8 cellular contexts compared by ENCODE assay signal in genomic region chr20:18287915-18288747, GRCh38. TPM values are rescaled to one million over a fixed set of nuclear protein-coding genes. Genes with fewer than 3 reads are reported as not detected.
A peak's percentile ranks its signal among the peaks of the same experiment; 100 is the strongest.
DNase-seq lines count a peak whose midpoint lies in the region; ATAC-seq, FAIRE-seq and TF ChIP-seq lines count a peak whose summit lies in the region.

Gene ZNF133 (plus strand): TSS chr20:18288527. CDS start chr20:18305687, 17,160 bp downstream.

- peaks cover 7% of the 10 kb centered on the region for H3K9me3 Mint-ChIP-seq in natural killer cell treated with Interleukin-12 subunit alpha and Interleukin-12 subunit beta and Interleukin-15 and Interleukin-18, amount 100 ng/mL, for 72 hours

- peak within 1 kb of the TSS; percentile 85 for H3K4me3 ChIP-seq in fibroblast of pulmonary artery (replicated peaks; ENCODE audit: low read depth, low read length)

- peak within 1 kb of the TSS; percentile 75 for H3K9ac ChIP-seq in ES-I3 (ENCODE audit: low read depth, low read length)

- peaks cover 23 to 34% of the 10 kb centered on the region in 2 donors for H3K27me3 Mint-ChIP-seq in natural killer cell treated with Interleukin-12 subunit alpha and Interleukin-12 subunit beta and Interleukin-15 and Interleukin-18, amount 100 ng/mL, for 72 hours

- CTCF ChIA-PET in RWPE1 (lab: Yijun Ruan, JAX) = interaction anchor here (0.6 to 0.8 kb wide), 5 partner anchors 25 to 1757 kb away, joined by 3 read pairs; no protein-coding TSS in a partner anchor

- peak; percentile 89 for TF ChIP-seq POLR2A in H54 (IDR thresholded peaks at IDR 0.05; ENCODE audit: low read depth, low read length)

- ATAC-seq in natural killer cell treated with Interleukin-12 subunit alpha and Interleukin-12 subunit beta and Interleukin-15 and Interleukin-18, amount 100 ng/mL, for 72 hours = peak; percentile 98

- TF ChIP-seq CTCF in RWPE1 (conservative IDR thresholded peaks at IDR 0.05; ENCODE audit: low read depth) (no peak), fibroblast of pulmonary artery (IDR thresholded peaks at IDR 0.05; ENCODE audit: low read length, missing control alignments) (peak; percentile 2)

- H3K27ac Mint-ChIP-seq in natural killer cell treated with Interleukin-12 subunit alpha and Interleukin-12 subunit beta and Interleukin-15 and Interleukin-18, amount 100 ng/mL, for 72 hours = peak within 1 kb of the TSS; percentile 97

- H3K36me3 ChIP-seq in ES-I3 (ENCODE audit: insufficient read depth, low read length) = peaks cover 3% of the 10 kb centered on the region; the same call in 1 of the 2 replicates

- H3K4me1 Mint-ChIP-seq in natural killer cell treated with Interleukin-12 subunit alpha and Interleukin-12 subunit beta and Interleukin-15 and Interleukin-18, amount 100 ng/mL, for 72 hours (ENCODE audit: low read depth in 2 of 2) = peaks cover 20 to 27% of the 10 kb centered on the region in 2 donors

- peaks cover 7% of the 10 kb centered on the region; the same call in 1 of the 2 replicates for H3K9me3 ChIP-seq in ES-I3 (ENCODE audit: control insufficient read depth, insufficient read depth, low read length)

- H3K36me3 Mint-ChIP-seq in natural killer cell treated with Interleukin-12 subunit alpha and Interleukin-12 subunit beta and Interleukin-15 and Interleukin-18, amount 100 ng/mL, for 72 hours = peaks cover 30% of the 10 kb centered on the region

- POLR2A ChIA-PET in RWPE1 (lab: Yijun Ruan, JAX; ENCODE audit: low non-redundant PET) = interaction anchor here (0.6 to 1.1 kb wide), 3 partner anchors 150 to 317 kb away, joined by 3 to 5 read pairs (median 4); partner anchors contain the start of genes KAT14 and PET117

- peak within 1 kb of the TSS; percentile 96 for H3K4me3 Mint-ChIP-seq in natural killer cell treated with Interleukin-12 subunit alpha and Interleukin-12 subunit beta and Interleukin-15 and Interleukin-18, amount 100 ng/mL, for 72 hours

- peak within 1 kb of the TSS; percentile 90 for H3K27ac ChIP-seq in RWPE1

- FAIRE-seq in H54 (lab: Jason Lieb, UNC) = no peak

- 0 out of 2 replicates have a peak, but pooled peaks cover 5% of the 10 kb centered on the region for H3K4me1 ChIP-seq in ES-I3 (ENCODE audit: insufficient read depth, low read length)

- DNase-seq in H54 (ENCODE audit: insufficient read length, low spot score) (peak; percentile 86), LoVo (ENCODE audit: low spot score) (peak; percentile 92), RWPE1 (ENCODE audit: low spot score) (peak; percentile 97), fibroblast of pulmonary artery (ENCODE audit: low read depth) (peak; percentile 93)
- peak; percentile 96 for DNase-seq in activated T-helper 9 cell treated with anti-CD3 and anti-CD28 coated beads, Interleukin-2, amount 50 U/mL, for 16 hours (ENCODE audit: low read depth)
- DNase-seq in natural killer cell treated with Interleukin-12 subunit alpha and Interleukin-12 subunit beta and Interleukin-15 and Interleukin-18, amount 100 ng/mL, for 72 hours (ENCODE audit: low spot score) = peak; percentile 96
- peak; percentile 94 for DNase-seq in stimulated activated naive CD4-positive, alpha-beta T cell treated with Interleukin-2 at 50 U/mL for 16 hours (lab: John Stamatoyannopoulos, UW)

RNA-seq across cellular contexts. Expression of gene ZNF133, which starts in this region (rescaled TPM):
- 10 to 100 TPM in 1 of 2 donors, 1 to 10 TPM in 1; 6.6 to 11.2 TPM for total RNA-seq in natural killer cell treated with Interleukin-12 subunit alpha and Interleukin-12 subunit beta and Interleukin-15 and Interleukin-18, amount 100 ng/mL, for 72 hours

Comparison
In these comparisons a context has a peak if more than half of its experiments do, and no peak if none do; other contexts are left out.
1. Peak in every context shown above with its lines: DNase-seq, ATAC-seq, H3K4me3 ChIP-seq and H3K27ac ChIP-seq.